ENCODE assay signal across 15 cellular contexts in genomic region chr18:25327631-25328030, GRCh38. TPM values are rescaled to one million over a fixed set of nuclear protein-coding genes. Genes with fewer than 3 reads are reported as not detected.
"Had no signal": no experiment of that assay in that cellular context is flagged by ENCODE, and none has a peak within 500 bp of the region (broad histone marks: within the 10 kb centered on the region; RNA-seq: fewer than 3 reads in every experiment).

No MANE protein-coding gene starts in this region.

- H3K4me3 ChIP-seq: ascending aorta, cardiac muscle cell, psoas muscle, right lobe of liver, SJSA1, tibial artery had no signal

- H3K36me3 Mint-ChIP-seq: activated CD4-positive, alpha-beta memory T cell treated with anti-CD3 and anti-CD28 coated beads for 36 hours; activated CD8-positive, alpha-beta memory T cell treated with anti-CD3 and anti-CD28 coated beads, Interleukin-2, amount 10 ng/mL, durations not matched to agents 7 days and 5 days had no signal

- H3K4me3 Mint-ChIP-seq: activated CD4-positive, alpha-beta memory T cell treated with anti-CD3 and anti-CD28 coated beads for 36 hours; activated CD8-positive, alpha-beta memory T cell treated with anti-CD3 and anti-CD28 coated beads, Interleukin-2, amount 10 ng/mL, durations not matched to agents 7 days and 5 days; activated naive CD4-positive, alpha-beta T cell treated with anti-CD3 and anti-CD28 coated beads for 36 hours; activated naive CD8-positive, alpha-beta T cell treated with anti-CD3 and anti-CD28 coated beads, Interleukin-2, amount 50 U/mL, for 24 hours had no signal

- H3K9me3 ChIP-seq: ascending aorta, psoas muscle, right lobe of liver, SJSA1, spleen, tibial artery had no signal

- H3K36me3 ChIP-seq: ascending aorta, cardiac muscle cell, right lobe of liver, SJSA1, spleen, tibial artery had no signal

- H3K27me3 Mint-ChIP-seq: activated CD8-positive, alpha-beta memory T cell treated with anti-CD3 and anti-CD28 coated beads, Interleukin-2, amount 10 ng/mL, durations not matched to agents 7 days and 5 days; activated naive CD8-positive, alpha-beta T cell treated with anti-CD3 and anti-CD28 coated beads, Interleukin-2, amount 50 U/mL, for 24 hours had no signal

- ATAC-seq: activated CD8-positive, alpha-beta memory T cell treated with anti-CD3 and anti-CD28 coated beads, Interleukin-2, amount 10 ng/mL, durations not matched to agents 7 days and 5 days; activated naive CD8-positive, alpha-beta T cell treated with anti-CD3 and anti-CD28 coated beads, Interleukin-2, amount 50 U/mL, for 24 hours; psoas muscle; right lobe of liver had no signal

- H3K27ac ChIP-seq: ascending aorta, psoas muscle, right lobe of liver, SJSA1, spleen, tibial artery had no signal

- H3K9me3 Mint-ChIP-seq: activated T-helper 2 cell treated with anti-CD3 and anti-CD28 coated beads, Interferon-gamma antibody, Interleukin-2, Interleukin-4, amounts not matched to agents 10 μg/mL and 5 μg/mL and 100 μg/mL, durations not matched to agents 14 hours and 24 hours and 36 hours had no signal

- H3K27me3 ChIP-seq: ascending aorta, cardiac muscle cell, right lobe of liver, SJSA1, spleen, tibial artery had no signal

- DNase-seq: activated CD4-positive, alpha-beta memory T cell treated with anti-CD3 and anti-CD28 coated beads for 36 hours; activated CD4-positive, alpha-beta T cell treated with anti-CD3 and anti-CD28 coated beads for 1 hour; activated CD8-positive, alpha-beta memory T cell treated with anti-CD3 and anti-CD28 coated beads, Interleukin-2, amount 10 ng/mL, durations not matched to agents 7 days and 5 days; activated naive CD4-positive, alpha-beta T cell treated with anti-CD3 and anti-CD28 coated beads for 36 hours; activated naive CD8-positive, alpha-beta T cell treated with anti-CD3 and anti-CD28 coated beads, Interleukin-2, amount 50 U/mL, for 24 hours; activated T-cell treated with anti-CD3 and anti-CD28 coated beads, Interleukin-2, amount 50 U/mL, for 1 hour; psoas muscle; right lobe of liver; spleen; tibial artery had no signal

- H3K4me1 Mint-ChIP-seq: activated CD8-positive, alpha-beta memory T cell treated with anti-CD3 and anti-CD28 coated beads, Interleukin-2, amount 10 ng/mL, durations not matched to agents 7 days and 5 days; activated naive CD8-positive, alpha-beta T cell treated with anti-CD3 and anti-CD28 coated beads, Interleukin-2, amount 50 U/mL, for 24 hours had no signal

- H3K27ac Mint-ChIP-seq: activated CD4-positive, alpha-beta memory T cell treated with anti-CD3 and anti-CD28 coated beads for 36 hours; activated CD8-positive, alpha-beta memory T cell treated with anti-CD3 and anti-CD28 coated beads, Interleukin-2, amount 10 ng/mL, durations not matched to agents 7 days and 5 days; activated naive CD4-positive, alpha-beta T cell treated with anti-CD3 and anti-CD28 coated beads for 36 hours; activated naive CD8-positive, alpha-beta T cell treated with anti-CD3 and anti-CD28 coated beads, Interleukin-2, amount 50 U/mL, for 24 hours; activated T-helper 2 cell treated with anti-CD3 and anti-CD28 coated beads, Interferon-gamma antibody, Interleukin-2, Interleukin-4, amounts not matched to agents 10 μg/mL and 5 μg/mL and 100 μg/mL, durations not matched to agents 14 hours and 24 hours and 36 hours had no signal

- H3K4me1 ChIP-seq: ascending aorta, right lobe of liver, SJSA1 had no signal

RNA-seq across cellular contexts. Expression of gene ZNF521, which starts 24.3 kb away (rescaled TPM):
- total RNA-seq: activated CD4-positive, alpha-beta memory T cell treated with anti-CD3 and anti-CD28 coated beads for 36 hours; activated CD8-positive, alpha-beta memory T cell treated with anti-CD3 and anti-CD28 coated beads, Interleukin-2, amount 10 ng/mL, durations not matched to agents 7 days and 5 days; activated naive CD4-positive, alpha-beta T cell treated with anti-CD3 and anti-CD28 coated beads for 36 hours; activated T-helper 2 cell treated with anti-CD3 and anti-CD28 coated beads, Interferon-gamma antibody, Interleukin-2, Interleukin-4, amounts not matched to agents 10 μg/mL and 5 μg/mL and 100 μg/mL, durations not matched to agents 14 hours and 24 hours and 36 hours; T-helper 2 cell treated with Interferon-gamma antibody and Interleukin-4, amounts not matched to agents 100 ng/mL and 5 ng/mL, for 36 hours had no signal
